ENCODE assay signal across 18 cellular contexts in the genomic region with DNA sequence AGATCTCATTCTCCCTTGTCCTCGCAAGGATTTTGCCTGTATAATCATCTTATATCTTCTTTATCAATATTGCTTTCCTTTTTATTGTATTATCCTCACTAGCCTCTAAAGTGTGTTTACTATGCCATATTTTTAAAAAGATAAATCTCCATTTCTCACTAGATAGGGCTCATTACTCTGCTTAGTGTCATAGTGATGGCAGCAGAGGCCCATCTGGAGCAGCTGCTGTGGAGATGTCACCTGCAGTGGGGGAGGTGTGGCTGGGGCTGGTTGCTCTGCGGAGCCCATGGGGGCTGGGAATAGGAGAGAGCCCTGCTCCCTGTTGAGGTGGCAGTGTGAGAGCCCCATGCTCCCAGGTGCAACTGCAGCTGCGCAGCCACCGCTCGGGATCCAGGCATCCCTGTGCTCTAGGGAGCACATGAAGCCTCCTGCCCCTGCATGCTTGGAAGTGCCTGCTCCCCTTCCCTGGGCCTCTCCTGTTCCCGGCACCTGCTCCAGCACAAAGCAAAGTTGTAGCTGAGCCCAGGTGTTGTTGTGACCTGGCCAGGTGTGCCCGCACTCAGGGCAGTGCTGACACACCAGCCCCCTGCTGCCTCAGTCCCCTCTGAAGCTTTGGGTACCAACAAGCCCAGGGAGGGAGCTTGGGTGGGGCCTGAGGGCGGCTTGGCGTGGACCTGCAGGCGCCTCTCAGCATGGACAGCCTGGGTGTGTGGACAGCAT.
"Had no signal": no experiment of that assay in that cellular context is flagged by ENCODE, and none has a peak within 500 bp of the region (broad histone marks: within the 10 kb centered on the region; RNA-seq: fewer than 3 reads in every experiment).

No MANE protein-coding gene starts in this region.

- H3K4me1 Mint-ChIP-seq: activated naive CD8-positive, alpha-beta T cell treated with anti-CD3 and anti-CD28 coated beads, Interleukin-2, amount 50 U/mL, for 24 hours; natural killer cell had no signal

- H3K4me1 ChIP-seq: esophagus muscularis mucosa, prostate gland, thyroid gland, vagina had no signal

- H3K27ac ChIP-seq: esophagus muscularis mucosa, prostate gland, thyroid gland, vagina had no signal

- ATAC-seq: activated CD8-positive, alpha-beta T cell treated with anti-CD3 and anti-CD28 coated beads, Interleukin-2, amount 10 ng/mL, durations not matched to agents 7 days and 5 days; activated naive CD8-positive, alpha-beta T cell treated with anti-CD3 and anti-CD28 coated beads, Interleukin-2, amount 50 U/mL, for 24 hours; left cardiac atrium; mucosa of descending colon; natural killer cell; sciatic nerve had no signal

- H3K9me3 ChIP-seq: esophagus muscularis mucosa, prostate gland, thyroid gland, vagina had no signal

- H3K4me3 ChIP-seq: esophagus muscularis mucosa, lung, mucosa of descending colon, prostate gland, thyroid gland, vagina had no signal

- DNase-seq: activated CD4-positive, alpha-beta T cell treated with anti-CD3 and anti-CD28 coated beads for 48 hours; activated CD8-positive, alpha-beta T cell treated with anti-CD3 and anti-CD28 coated beads, Interleukin-2, amount 10 ng/mL, durations not matched to agents 7 days and 5 days; activated naive CD4-positive, alpha-beta T cell treated with Interleukin-2 at 50 U/mL for 16 hours; activated naive CD8-positive, alpha-beta T cell treated with anti-CD3 and anti-CD28 coated beads, Interleukin-2, amount 50 U/mL, for 24 hours; left cardiac atrium; mucosa of descending colon; natural killer cell; nucleus accumbens; stimulated activated CD4-positive, alpha-beta T cell treated with anti-CD3 and anti-CD28 coated beads, Interleukin-12 subunit alpha, Interleukin-12 subunit beta, amount 100 ng/mL, for 4 hours; stimulated activated CD8-positive, alpha-beta memory T cell treated with anti-CD3 and anti-CD28 coated beads, Interleukin-4, amount 100 ng/mL, for 48 hours; thyroid gland had no signal

- H3K36me3 ChIP-seq: esophagus muscularis mucosa, prostate gland, thyroid gland, vagina had no signal

- FAIRE-seq: astrocyte, endometrium had no signal

- H3K4me3 Mint-ChIP-seq: activated CD8-positive, alpha-beta T cell treated with anti-CD3 and anti-CD28 coated beads, Interleukin-2, amount 10 ng/mL, durations not matched to agents 7 days and 5 days; activated naive CD8-positive, alpha-beta T cell treated with anti-CD3 and anti-CD28 coated beads, Interleukin-2, amount 50 U/mL, for 24 hours; natural killer cell had no signal

- H3K27me3 ChIP-seq: esophagus muscularis mucosa, thyroid gland, vagina had no signal

- H3K27ac Mint-ChIP-seq: activated CD8-positive, alpha-beta T cell treated with anti-CD3 and anti-CD28 coated beads, Interleukin-2, amount 10 ng/mL, durations not matched to agents 7 days and 5 days; activated naive CD8-positive, alpha-beta T cell treated with anti-CD3 and anti-CD28 coated beads, Interleukin-2, amount 50 U/mL, for 24 hours; natural killer cell had no signal
